ENCODE assay signal across 24 cellular contexts in the genomic region with DNA sequence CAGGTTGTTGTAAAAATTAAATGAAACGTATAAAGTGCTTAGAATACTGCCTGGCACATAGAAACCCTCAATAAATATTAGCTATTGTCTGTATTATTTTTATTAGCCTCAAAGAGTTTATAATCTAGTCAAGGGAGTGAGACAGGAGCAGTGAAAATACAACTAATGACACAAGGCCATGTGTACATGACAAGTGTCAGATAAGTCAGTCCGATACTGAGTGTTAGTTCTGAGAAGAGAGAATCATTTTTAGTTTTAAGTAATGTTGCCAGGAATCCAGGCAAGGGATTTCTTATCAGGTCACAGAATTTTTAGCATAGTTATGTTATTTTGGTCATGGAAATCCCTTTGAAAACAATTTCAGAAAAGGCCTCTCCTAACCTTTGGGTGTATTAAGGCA. TPM values are rescaled to one million over a fixed set of nuclear protein-coding genes. Genes with fewer than 3 reads are reported as not detected.
DNase-seq lines count a peak whose midpoint lies in the region; ATAC-seq and TF ChIP-seq lines count a peak whose summit lies in the region.
"Had no signal": no experiment of that assay in that cellular context is flagged by ENCODE, and none has a peak within 500 bp of the region (broad histone marks: within the 10 kb centered on the region; RNA-seq: fewer than 3 reads in every experiment).

No MANE protein-coding gene starts in this region.

- H3K4me1 ChIP-seq in cardiac muscle cell (ENCODE audit: low read depth) (peaks cover 26% of the 10 kb centered on the region), left ventricle myocardium inferior (peaks cover 83% of the 10 kb centered on the region), lower lobe of right lung (peaks cover 8% of the 10 kb centered on the region), skeletal muscle tissue (ENCODE audit: control insufficient read depth in 3 of 3, insufficient read depth in 3 of 3, low read length in 3 of 3) (peaks cover 9 to 25% (median 18%) of the 10 kb centered on the region in 3 donors)

- H3K36me3 Mint-ChIP-seq in immature natural killer cell = no peaks in the 10 kb centered on the region
- H3K36me3 Mint-ChIP-seq: CD4-positive, CD25-positive, alpha-beta regulatory T cell; CD8-positive, alpha-beta memory T cell had no signal

- H3K4me3 ChIP-seq in cardiac muscle cell (no peak overlapping the region), left ventricle myocardium inferior (no peak overlapping the region), lower lobe of right lung (no peak overlapping the region), skeletal muscle tissue (ENCODE audit: low read length in 3 of 3) (no peak overlapping the region), foreskin fibroblast (ENCODE audit: low read depth in 1 of 2, low read length in 2 of 2) (no peak overlapping the region)
- H3K4me3 ChIP-seq: GM12878 had no signal

- ATAC-seq in lower lobe of right lung (peak; percentile 40 to 48), HG03095 (IDR thresholded peaks at IDR 0.05; ENCODE audit: unreplicated experiment) (no peak)
- ATAC-seq: GM12878, HCT116 had no signal

- no peak overlapping the region for H3K9ac ChIP-seq in skeletal muscle tissue (ENCODE audit: low read depth in 1 of 3, low read length in 3 of 3)

- H3K36me3 ChIP-seq in cardiac muscle cell (peaks cover 4% of the 10 kb centered on the region), left ventricle myocardium inferior (no peaks in the 10 kb centered on the region), lower lobe of right lung (no peaks in the 10 kb centered on the region), skeletal muscle tissue (ENCODE audit: control insufficient read depth in 3 of 3, insufficient read depth in 3 of 3, low read length in 3 of 3) (no peaks in the 10 kb centered on the region)

- H3K27ac Mint-ChIP-seq in immature natural killer cell = no peak overlapping the region
- H3K27ac Mint-ChIP-seq: CD4-positive, CD25-positive, alpha-beta regulatory T cell; CD8-positive, alpha-beta memory T cell; HFFc6 had no signal

- H3K9me3 ChIP-seq in cardiac muscle cell (ENCODE audit: low read depth) = no peaks in the 10 kb centered on the region
- no peaks in the 10 kb centered on the region for H3K9me3 ChIP-seq in left ventricle myocardium inferior (replicated peaks)
- H3K9me3 ChIP-seq in lower lobe of right lung = no peaks in the 10 kb centered on the region
- no peaks in the 10 kb centered on the region for H3K9me3 ChIP-seq in skeletal muscle tissue (ENCODE audit: control insufficient read depth in 3 of 3, low read length in 3 of 3)
- H3K9me3 ChIP-seq: BE2C had no signal

- H3K27me3 ChIP-seq in cardiac muscle cell (no peaks in the 10 kb centered on the region), left ventricle myocardium inferior (ENCODE audit: low read depth) (no peaks in the 10 kb centered on the region), lower lobe of right lung (ENCODE audit: low read depth) (no peaks in the 10 kb centered on the region), skeletal muscle tissue (ENCODE audit: control insufficient read depth in 3 of 3, insufficient read depth in 3 of 3, low read length in 3 of 3) (no peaks in the 10 kb centered on the region)
- H3K27me3 ChIP-seq: BE2C had no signal

- H3K27me3 Mint-ChIP-seq in immature natural killer cell (ENCODE audit: low read depth in 3 of 3) = peaks cover 0 to under 1% (median 0%) of the 10 kb centered on the region in 3 donors
- H3K27me3 Mint-ChIP-seq: CD4-positive, CD25-positive, alpha-beta regulatory T cell; CD8-positive, alpha-beta memory T cell had no signal

- H3K9me3 Mint-ChIP-seq in immature natural killer cell = peaks cover 0 to 22% (median 6%) of the 10 kb centered on the region in 6 donors

- H3K27ac ChIP-seq in cardiac muscle cell (peak overlapping the region; percentile 44), left ventricle myocardium inferior (replicated peaks) (peak overlapping the region; percentile 67), lower lobe of right lung (no peak overlapping the region), skeletal muscle tissue (ENCODE audit: low read depth, low read length) (peak overlapping the region; percentile 8)

- H3K4me3 Mint-ChIP-seq in immature natural killer cell = no peak overlapping the region
- H3K4me3 Mint-ChIP-seq: CD4-positive, CD25-positive, alpha-beta regulatory T cell; CD8-positive, alpha-beta memory T cell; HFFc6 had no signal

- intact Hi-C loops in left ventricle myocardium inferior (cut with micrococcal nuclease) = no loop called here
- intact Hi-C loops in lower lobe of right lung (cut with DNase I) = no loop called here

- no peaks in the 10 kb centered on the region for H3K4me1 Mint-ChIP-seq in immature natural killer cell
- H3K4me1 Mint-ChIP-seq: CD4-positive, CD25-positive, alpha-beta regulatory T cell; CD8-positive, alpha-beta memory T cell had no signal

- DNase-seq in cardiac muscle cell (ENCODE audit: low read depth in 1 of 2, low spot score in 1 of 2) (no peak), left ventricle myocardium inferior (no peak), lower lobe of right lung (no peak), immature natural killer cell (no peak), NAMALWA (ENCODE audit: low spot score) (no peak), foreskin fibroblast (no peak)
- DNase-seq: ACHN; BE2C; C1 segment of cervical spinal cord; CD4-positive, CD25-positive, alpha-beta regulatory T cell; CD8-positive, alpha-beta memory T cell; COR-L47; DMS 273 treated with DMSO at 0.1 percent for 48 hours; DMS53; DND-41; EL; GOT3; H7; HFFc6 had no signal

- no peak for TF ChIP-seq CTCF in cardiac muscle cell (IDR thresholded peaks at IDR 0.05; ENCODE audit: low read depth, low read length)
- no peak for TF ChIP-seq CTCF in left ventricle myocardium inferior (IDR thresholded peaks at IDR 0.05; ENCODE audit: borderline replicate concordance)
- TF ChIP-seq CTCF in lower lobe of right lung (IDR thresholded peaks at IDR 0.05) = no peak
- TF ChIP-seq CTCF in foreskin fibroblast (IDR thresholded peaks at IDR 0.05; ENCODE audit: low read depth, low read length) = no peak

RNA-seq across cellular contexts. Expression of a gene that starts 35.9 kb away (rescaled TPM):
- 23.9 and 42.3 TPM in 2 replicates for total RNA-seq in cardiac muscle cell
- 17.7 and 28.4 TPM in 2 replicates for polyA plus RNA-seq in cardiac muscle cell
- total RNA-seq in left ventricle myocardium inferior = 108 TPM
- total RNA-seq in lower lobe of right lung = 10.5 TPM
- total RNA-seq in skeletal muscle tissue = 12.5 TPM
- not detected for polyA plus RNA-seq in immature natural killer cell
- total RNA-seq: CD4-positive, CD25-positive, alpha-beta regulatory T cell; CD8-positive, alpha-beta memory T cell; G401; HFFc6 had no signal
- polyA plus RNA-seq: CD4-positive, CD25-positive, alpha-beta regulatory T cell; CD8-positive, alpha-beta memory T cell had no signal
